ENCODE assay signal across 33 cellular contexts in the genomic region with DNA sequence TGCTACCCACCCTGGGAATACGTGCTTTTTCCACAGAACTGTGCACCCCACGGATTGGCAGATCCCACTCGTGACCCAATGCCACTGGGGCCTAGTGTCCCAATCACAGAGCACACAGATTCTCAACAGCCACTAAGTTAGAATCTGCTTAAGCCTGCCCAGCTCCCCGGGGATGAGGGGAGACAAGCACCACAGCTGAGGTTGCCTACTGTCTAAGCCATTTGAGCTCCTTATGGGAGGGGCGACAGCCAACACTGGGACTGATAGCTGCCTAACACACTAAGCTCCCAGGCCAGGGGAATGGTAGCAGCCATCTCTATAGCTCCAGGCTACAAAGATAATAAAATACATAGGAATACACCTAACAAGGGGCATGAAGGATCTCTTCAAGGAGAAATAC.
"Had no signal": no experiment of that assay in that cellular context is flagged by ENCODE, and none has a peak within 500 bp of the region (broad histone marks: within the 10 kb centered on the region; RNA-seq: fewer than 3 reads in every experiment).

No MANE protein-coding gene starts in this region.

- H3K36me3 ChIP-seq: brain microvascular endothelial cell had no signal

- H3K4me2 ChIP-seq: PC-9 had no signal

- H2AFZ ChIP-seq: PC-9 had no signal

- DNase-seq: activated CD4-positive, alpha-beta T cell treated with anti-CD3 and anti-CD28 coated beads, Interleukin-2, amount 10 ng/mL, durations not matched to agents 24 days and 14 days; activated CD4-positive, alpha-beta T cell treated with anti-CD3 and anti-CD28 coated beads, Interleukin-2, amount 50 U/mL, for 4 hours; activated CD8-positive, alpha-beta T cell treated with anti-CD3 and anti-CD28 coated beads for 36 hours; activated effector memory CD4-positive, alpha-beta T cell treated with anti-CD3 and anti-CD28 coated beads, Interleukin-2, amount 50 U/mL, for 16 hours; activated naive CD4-positive, alpha-beta T cell; activated naive CD4-positive, alpha-beta T cell treated with anti-CD3 and anti-CD28 coated beads, Interleukin-2, amount 50 U/mL, for 16 hours; activated naive CD8-positive, alpha-beta T cell treated with anti-CD3 and anti-CD28 coated beads for 36 hours; activated T-cell treated with anti-CD3 and anti-CD28 coated beads, Interleukin-2, amount 50 U/mL, for 1 hour; activated T-cell treated with anti-CD3 and anti-CD28 coated beads, Interleukin-2, amount 50 U/mL, for 72 hours; amniotic stem cell; brain microvascular endothelial cell; central memory CD4-positive, alpha-beta T cell; KG1; MM.1S; MV-4-11; NCI-H1092; NCI-H1436 treated with DMSO at 0.1 percent for 48 hours; NCI-H1694 treated with DMSO at 0.1 percent for 48 hours; NCI-H2029; NCI-H2171 treated with DMSO at 0.1 percent for 48 hours; NCI-H2227 treated with DMSO at 0.1 percent for 48 hours; NCI-H446; NCI-H510A treated with DMSO at 0.1 percent for 48 hours; NCI-H69; NK-92 treated with Interleukin-12 subunit alpha and Interleukin-12 subunit beta, amount 100 ng/mL, for 24 hours; PC-9; SIG-M5; SW 1271; T-helper 1 cell; T-helper 2 cell; T-helper 9 cell had no signal

- H3K27me3 ChIP-seq: brain microvascular endothelial cell had no signal

- H3K4me3 ChIP-seq: PC-9 had no signal

- H3K27ac ChIP-seq: brain microvascular endothelial cell, PC-9, RWPE1 had no signal

- FAIRE-seq: RCC 7860 had no signal
